Comparison of ENCODE assay signal across 2 cellular contexts in the genomic region with DNA sequence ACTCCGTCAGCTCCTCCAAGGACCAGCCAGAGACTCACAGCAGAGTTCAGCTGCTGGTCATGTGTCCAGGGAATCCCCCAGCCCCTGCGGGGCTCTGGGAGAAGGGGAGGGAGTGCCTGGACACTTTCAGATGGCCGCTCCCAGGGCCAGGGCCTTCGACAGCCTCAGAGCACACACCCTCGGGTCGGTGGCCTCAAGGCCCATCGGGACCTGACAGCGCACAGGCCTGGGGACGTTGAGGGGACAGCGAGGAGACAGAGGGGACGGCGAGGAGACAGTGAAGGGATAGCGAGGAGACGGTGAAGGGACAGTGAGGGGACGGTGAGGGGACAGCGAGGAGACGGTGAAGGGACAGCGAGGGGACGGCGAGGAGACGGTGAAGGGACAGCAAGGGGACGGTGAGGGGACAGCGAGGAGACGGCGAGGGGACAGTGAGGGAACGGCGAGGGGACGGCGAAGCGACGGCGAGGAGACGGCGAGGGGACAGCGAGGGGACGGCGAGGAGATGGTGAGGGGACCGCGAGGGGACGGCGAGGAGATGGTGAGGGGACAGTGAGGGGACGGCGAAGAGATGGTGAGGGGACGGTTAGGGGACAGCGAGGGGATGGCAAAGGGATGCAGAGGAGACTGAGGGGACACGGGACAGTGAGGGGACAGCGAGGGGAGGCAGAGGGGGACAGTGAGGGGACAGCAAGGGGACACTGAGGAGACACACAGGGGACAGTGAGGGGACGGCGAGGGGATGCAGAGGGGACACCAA.
A peak's percentile ranks its signal among the peaks of the same experiment; 100 is the strongest.
TF ChIP-seq lines count a peak whose summit lies in the region.

No MANE protein-coding gene starts in this region.

TF ChIP-seq in IMR-90, 13 proteins besides CTCF, POLR2A, EP300 and RAD21:
- TF ChIP-seq CHD1 (IDR thresholded peaks at IDR 0.05; ENCODE audit: low read depth, low read length) = no peak
- TF ChIP-seq RCOR1 (IDR thresholded peaks at IDR 0.05; ENCODE audit: insufficient replicate concordance, low read length) = no peak
- TF ChIP-seq RFX5 (IDR thresholded peaks at IDR 0.05; ENCODE audit: low read depth, low read length) = no peak
- no peak for TF ChIP-seq MAZ (IDR thresholded peaks at IDR 0.05; ENCODE audit: borderline replicate concordance, low read depth, low read length)
- no peak for TF ChIP-seq NFE2L2 (IDR thresholded peaks at IDR 0.05; ENCODE audit: low read depth, low read length)
- TF ChIP-seq MAFK (IDR thresholded peaks at IDR 0.05; ENCODE audit: low read depth, low read length) = no peak
- TF ChIP-seq SMC3 (IDR thresholded peaks at IDR 0.05; ENCODE audit: low read depth, low read length) = no peak
- no peak for TF ChIP-seq USF2 (IDR thresholded peaks at IDR 0.05; ENCODE audit: low read depth, low read length)
- no peak for TF ChIP-seq BHLHE40 (IDR thresholded peaks at IDR 0.05; ENCODE audit: low read depth, low read length)
- TF ChIP-seq FOS (IDR thresholded peaks at IDR 0.05; ENCODE audit: low read depth, low read length) = no peak
- TF ChIP-seq ELK1 (IDR thresholded peaks at IDR 0.05; ENCODE audit: borderline replicate concordance, low read depth, low read length) = no peak
- no peak for TF ChIP-seq MXI1 (IDR thresholded peaks at IDR 0.05; ENCODE audit: borderline replicate concordance, low read depth, low read length)
- TF ChIP-seq CEBPB (IDR thresholded peaks at IDR 0.05; ENCODE audit: low read depth, low read length) = no peak

TF ChIP-seq in HepG2, 621 proteins besides CTCF, POLR2A, EP300 and RAD21:
- TF ChIP-seq ZNF557 (CRISPR knock-in tag; IDR thresholded peaks at IDR 0.05) (no peak), AGO2 (optimal IDR thresholded peaks at IDR 0.05; ENCODE audit: low read depth, low read length) (peak; percentile 78), RBM22 (optimal IDR thresholded peaks at IDR 0.05; ENCODE audit: low read length) (peak; percentile 48)
TF ChIP-seq in HepG2: peak in this region for 2.
